In the genomic region with DNA sequence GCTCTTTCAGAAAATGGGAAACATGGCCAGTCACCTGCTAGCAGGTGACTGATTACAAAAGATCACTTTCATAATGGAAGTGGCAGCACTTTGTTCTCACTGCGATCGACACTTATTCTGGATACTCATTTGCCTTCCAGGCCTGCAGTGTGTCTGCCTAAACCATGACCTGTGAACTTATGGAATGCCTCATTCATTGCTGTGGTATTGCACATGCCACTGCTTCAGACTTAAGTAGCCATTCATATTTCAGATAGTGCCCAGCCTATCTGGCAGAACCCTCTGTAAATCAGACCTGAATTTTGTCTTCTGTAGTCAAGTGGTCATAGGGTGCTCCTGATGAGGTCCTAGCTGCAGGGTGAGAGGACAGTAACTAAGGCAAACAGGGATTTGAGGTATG, we compare ENCODE assay signal across 21 cellular contexts. TPM values are rescaled to one million over a fixed set of nuclear protein-coding genes. Genes with fewer than 3 reads are reported as not detected.
DNase-seq lines count a peak whose midpoint lies in the region; ATAC-seq and TF ChIP-seq lines count a peak whose summit lies in the region.
"Had no signal": no experiment of that assay in that cellular context is flagged by ENCODE, and none has a peak within 500 bp of the region (broad histone marks: within the 10 kb centered on the region; RNA-seq: fewer than 3 reads in every experiment).

No MANE protein-coding gene starts in this region.

- H3K27ac Mint-ChIP-seq in natural killer cell: no peak overlapping the region
- H3K27ac Mint-ChIP-seq: activated naive CD4-positive, alpha-beta T cell treated with anti-CD3 and anti-CD28 coated beads, Interleukin-2, amount 50 U/mL, for 24 hours; brain; IgD-negative memory B cell; stimulated activated effector memory CD8-positive, alpha-beta T cell treated with anti-CD3 and anti-CD28 coated beads, Interleukin-12 subunit alpha, Interleukin-12 subunit beta, amount 100 ng/mL, for 72 hours had no signal

- peaks cover 51% of the 10 kb centered on the region for H3K4me1 ChIP-seq in RWPE2 (ENCODE audit: insufficient read depth, poor library complexity, severe bottlenecking)
- no peaks in the 10 kb centered on the region for H3K4me1 ChIP-seq in fibroblast of lung (ENCODE audit: control insufficient read depth, extremely low read depth, insufficient read depth, low read length)
- H3K4me1 ChIP-seq in osteoblast (ENCODE audit: insufficient read depth, low read length): peaks cover 22% of the 10 kb centered on the region
- H3K4me1 ChIP-seq: heart left ventricle, testis had no signal

- peaks cover 5 to 6% of the 10 kb centered on the region in 2 donors for H3K9me3 Mint-ChIP-seq in natural killer cell

- no peak overlapping the region for H3K9ac ChIP-seq in fibroblast of lung (ENCODE audit: insufficient read depth, low read length)
- H3K9ac ChIP-seq: BLaER1 treated with 17β-estradiol and CSF1 and Interleukin-3, amounts not matched to agents 10 nM and 100 nM had no signal

- CTCF ChIA-PET in GM10248 (lab: Yijun Ruan, JAX): interaction anchor here (1.7 kb wide), 1 partner anchor 9 kb away, joined by 7 read pairs; no protein-coding TSS in a partner anchor

- H3K4me3 ChIP-seq in RWPE2 (ENCODE audit: severe bottlenecking) (no peak overlapping the region), fibroblast of lung (replicated peaks in 1 of 4; ENCODE audit: control extremely low read depth in 1 of 4, insufficient read depth in 1 of 4, low read depth in 3 of 4, low read length in 4 of 4) (no peak overlapping the region), osteoblast (ENCODE audit: insufficient read depth, low read length) (no peak overlapping the region)
- H3K4me3 ChIP-seq: BLaER1 treated with 17β-estradiol and CSF1 and Interleukin-3, amounts not matched to agents 10 nM and 100 nM; heart left ventricle; testis had no signal

- H3K9me3 ChIP-seq in RWPE2 (ENCODE audit: severe bottlenecking): no peaks in the 10 kb centered on the region
- H3K9me3 ChIP-seq in fibroblast of lung (ENCODE audit: control insufficient read depth, insufficient read depth, low read depth, low read length): no peaks in the 10 kb centered on the region
- peaks cover 5% of the 10 kb centered on the region for H3K9me3 ChIP-seq in osteoblast (ENCODE audit: low read depth, low read length)
- H3K9me3 ChIP-seq: testis had no signal

- no peak for TF ChIP-seq CTCF in RWPE2 (IDR thresholded peaks at IDR 0.05; ENCODE audit: poor library complexity, severe bottlenecking)
- no peak for TF ChIP-seq CTCF in fibroblast of lung (conservative IDR thresholded peaks at IDR 0.05 in 1 of 2, IDR thresholded peaks at IDR 0.05 in 1 of 2; ENCODE audit: low read depth in 1 of 2, low read length in 2 of 2)
- no peak for TF ChIP-seq CTCF in osteoblast (IDR thresholded peaks at IDR 0.05; ENCODE audit: extremely low read depth, low read depth, low read length)
- TF ChIP-seq CTCF in natural killer cell (IDR thresholded peaks at IDR 0.05): no peak
- TF ChIP-seq CTCF in GM10248 (IDR thresholded peaks at IDR 0.05; ENCODE audit: control extremely low read depth, extremely low read depth, low read depth, missing control alignments): no peak

- peak overlapping the region; percentile 79 for H3K27ac ChIP-seq in RWPE2 (ENCODE audit: poor library complexity, severe bottlenecking)
- no peak overlapping the region for H3K27ac ChIP-seq in fibroblast of lung (ENCODE audit: insufficient read depth, low read length)
- H3K27ac ChIP-seq in osteoblast (ENCODE audit: low read depth, low read length): no peak overlapping the region
- H3K27ac ChIP-seq: BLaER1 treated with 17β-estradiol and CSF1 and Interleukin-3, amounts not matched to agents 10 nM and 100 nM; heart left ventricle; testis had no signal

- peaks cover 14% of the 10 kb centered on the region for H3K36me3 Mint-ChIP-seq in natural killer cell
- H3K36me3 Mint-ChIP-seq: activated naive CD4-positive, alpha-beta T cell treated with anti-CD3 and anti-CD28 coated beads, Interleukin-2, amount 50 U/mL, for 24 hours; stimulated activated effector memory CD8-positive, alpha-beta T cell treated with anti-CD3 and anti-CD28 coated beads, Interleukin-12 subunit alpha, Interleukin-12 subunit beta, amount 100 ng/mL, for 72 hours had no signal

- intact Hi-C loops in natural killer cell (cut with micrococcal nuclease): no loop called here

- peaks cover 7% of the 10 kb centered on the region in 2 donors for H3K27me3 Mint-ChIP-seq in natural killer cell (ENCODE audit: low read depth in 2 of 2)
- H3K27me3 Mint-ChIP-seq: brain, IgD-negative memory B cell had no signal

- no peaks in the 10 kb centered on the region for H4K20me1 ChIP-seq in fibroblast of lung (ENCODE audit: control insufficient read depth, extremely low read depth, insufficient read depth, low read length)
- no peaks in the 10 kb centered on the region for H4K20me1 ChIP-seq in osteoblast (ENCODE audit: insufficient read depth, low read length)
- H4K20me1 ChIP-seq: BLaER1 treated with 17β-estradiol and CSF1 and Interleukin-3, amounts not matched to agents 10 nM and 100 nM had no signal

- H3K36me3 ChIP-seq in RWPE2 (ENCODE audit: low read depth) (no peaks in the 10 kb centered on the region), fibroblast of lung (ENCODE audit: control insufficient read depth, insufficient read depth, low read length) (no peaks in the 10 kb centered on the region), osteoblast (ENCODE audit: insufficient read depth, low read length) (no peaks in the 10 kb centered on the region)
- H3K36me3 ChIP-seq: BLaER1 treated with 17β-estradiol and CSF1 and Interleukin-3, amounts not matched to agents 10 nM and 100 nM; heart left ventricle had no signal

- H3K4me1 Mint-ChIP-seq in natural killer cell: no peaks in the 10 kb centered on the region
- H3K4me1 Mint-ChIP-seq: activated naive CD4-positive, alpha-beta T cell treated with anti-CD3 and anti-CD28 coated beads, Interleukin-2, amount 50 U/mL, for 24 hours; brain; IgD-negative memory B cell; stimulated activated effector memory CD8-positive, alpha-beta T cell treated with anti-CD3 and anti-CD28 coated beads, Interleukin-12 subunit alpha, Interleukin-12 subunit beta, amount 100 ng/mL, for 72 hours had no signal

- H2AFZ ChIP-seq in fibroblast of lung (ENCODE audit: low read length) (no peak overlapping the region), osteoblast (ENCODE audit: low read length) (no peak overlapping the region)

- DNase-seq in ELR (ENCODE audit: low read depth) (peak; percentile 58), RWPE2 (ENCODE audit: low spot score) (no peak), fibroblast of lung (ENCODE audit: low read depth in 2 of 2) (peak; percentile 74 to 84), osteoblast (ENCODE audit: insufficient read length, low spot score, missing footprints) (peak; percentile 50), natural killer cell (no peak), GM10248 (ENCODE audit: extremely low spot score) (no peak)
- DNase-seq: activated T-cell treated with anti-CD3 and anti-CD28 coated beads, Interleukin-2, amount 50 U/mL, for 48 hours; heart left ventricle; mesendoderm; NCI-H2029; stimulated activated CD4-positive, alpha-beta T cell treated with anti-CD3 and anti-CD28 coated beads, Interleukin-15, amount 100 ng/mL, for 24 hours; testis had no signal

- H3K4me3 Mint-ChIP-seq in natural killer cell: no peak overlapping the region
- H3K4me3 Mint-ChIP-seq: activated naive CD4-positive, alpha-beta T cell treated with anti-CD3 and anti-CD28 coated beads, Interleukin-2, amount 50 U/mL, for 24 hours; brain; IgD-negative memory B cell; neural crest cell; stimulated activated effector memory CD8-positive, alpha-beta T cell treated with anti-CD3 and anti-CD28 coated beads, Interleukin-12 subunit alpha, Interleukin-12 subunit beta, amount 100 ng/mL, for 72 hours had no signal

- POLR2A ChIA-PET in GM10248 (lab: Yijun Ruan, JAX): no interaction called here

- no peaks in the 10 kb centered on the region for H3K79me2 ChIP-seq in fibroblast of lung (ENCODE audit: control insufficient read depth, insufficient read depth, low read length)
- H3K79me2 ChIP-seq in osteoblast (ENCODE audit: insufficient read depth, low read length): no peaks in the 10 kb centered on the region

- ATAC-seq in RWPE2 (ENCODE audit: low read depth) (peak; percentile 30), GM21528 (IDR thresholded peaks at IDR 0.05; ENCODE audit: low FRiP score, unreplicated experiment) (no peak), natural killer cell (no peak), HG03108 (IDR thresholded peaks at IDR 0.05; ENCODE audit: unreplicated experiment) (no peak)
- ATAC-seq: heart left ventricle, Right ventricle myocardium inferior had no signal

- H3K4me2 ChIP-seq in fibroblast of lung (ENCODE audit: extremely low read depth, insufficient read depth, low read length) (no peak overlapping the region), osteoblast (ENCODE audit: insufficient read depth, low read length) (no peak overlapping the region)
- H3K4me2 ChIP-seq: BLaER1 treated with 17β-estradiol and CSF1 and Interleukin-3, amounts not matched to agents 10 nM and 100 nM had no signal

- no peaks in the 10 kb centered on the region for H3K27me3 ChIP-seq in RWPE2 (ENCODE audit: insufficient read depth, poor library complexity, severe bottlenecking)
- no peaks in the 10 kb centered on the region for H3K27me3 ChIP-seq in fibroblast of lung (ENCODE audit: control insufficient read depth, insufficient read depth, low read length)
- no peaks in the 10 kb centered on the region for H3K27me3 ChIP-seq in osteoblast (ENCODE audit: insufficient read depth, low read length)
- H3K27me3 ChIP-seq: BLaER1 treated with 17β-estradiol and CSF1 and Interleukin-3, amounts not matched to agents 10 nM and 100 nM; heart left ventricle; testis had no signal

RNA-seq across cellular contexts. Expression of a gene that starts 23.3 kb away (rescaled TPM):
- total RNA-seq in fibroblast of lung (4.6 and 5.3 TPM in 2 replicates), osteoblast (2.4 and 6.2 TPM in 2 replicates), natural killer cell (10 to 100 TPM in 2 of 3 donors, 1 to 10 TPM in 1; 7.8 to 17.0 (median 10.9) TPM)
- 3.1 and 20.1 TPM in 2 replicates for polyA plus RNA-seq in fibroblast of lung
- polyA plus RNA-seq in fibroblast of lung (2012): 2.9 and 15.5 TPM in 2 replicates
- 0.48 and 2.6 TPM in 2 replicates for polyA minus RNA-seq in fibroblast of lung (ENCODE audit: low replicate concordance)

Comparison
In these comparisons a context has a peak if more than half of its experiments do, and no peak if none do; other contexts are left out.
1. DNase-seq: peak in ELR (single experiment), fibroblast of lung (2 of 2) and osteoblast (single experiment); none in RWPE2 (single experiment), natural killer cell (single experiment) and GM10248 (single experiment).